ENCODE assay signal across 8 cellular contexts in genomic region chr12:117151195-117152031, GRCh38. TPM values are rescaled to one million over a fixed set of nuclear protein-coding genes. Genes with fewer than 3 reads are reported as not detected.
DNase-seq lines count a peak whose midpoint lies in the region; ATAC-seq and TF ChIP-seq lines count a peak whose summit lies in the region.

No MANE protein-coding gene starts in this region.

- no peaks in the 10 kb centered on the region for H3K4me1 ChIP-seq in mammary epithelial cell (ENCODE audit: insufficient read depth, low read length)
- peaks cover 0 to 7% (median 3%) of the 10 kb centered on the region in 4 donors for H3K4me1 ChIP-seq in upper lobe of left lung

- CTCF ChIA-PET in mammary epithelial cell (lab: Charles Lee; ENCODE audit: low non-redundant PET): no interaction called here

- intact Hi-C loops in mammary epithelial cell (cut with micrococcal nuclease): loop anchor here (10.0 kb wide), 1 partner anchor 127 kb away; no protein-coding TSS in a partner anchor

- DNase-seq in NCI-H82 (lab: John Stamatoyannopoulos, UW) (peak; percentile 78), NCI-H82 treated with DMSO at 0.1 percent for 48 hours (lab: John Stamatoyannopoulos, UW; ENCODE audit: unreplicated experiment) (no peak), NCI-H2227 (lab: John Stamatoyannopoulos, UW; ENCODE audit: unreplicated experiment) (peak; percentile 77), mammary epithelial cell (no peak), kidney glomerular epithelial cell (lab: John Stamatoyannopoulos, UW) (peak; percentile 27), upper lobe of left lung (peak in 1 of 2 donors; percentile 63), GF-D8 (lab: John Stamatoyannopoulos, UW) (no peak)

- H3K79me2 ChIP-seq in mammary epithelial cell (ENCODE audit: insufficient read depth, low read length): no peaks in the 10 kb centered on the region

- H3K4me2 ChIP-seq in mammary epithelial cell (ENCODE audit: insufficient read depth, low read depth, low read length): no peak overlapping the region

- 46% methylated on average over 10 of the region's 13 CpGs for WGBS in mammary epithelial cell (ENCODE audit: low coverage, missing lambda C conversion rate)
- WGBS in upper lobe of left lung, 2 donors: 48 to 69% methylated on average over 13 of the region's 13 CpGs

- TF ChIP-seq CTCF in mammary epithelial cell (conservative IDR thresholded peaks at IDR 0.05 in 1 of 2, IDR thresholded peaks at IDR 0.05 in 1 of 2; ENCODE audit: extremely low read depth in 1 of 2, insufficient read depth in 1 of 2, low read depth in 1 of 2, low read length in 2 of 2) (peak; percentile 52 to 55), upper lobe of left lung (IDR thresholded peaks at IDR 0.05) (peak; percentile 39 to 65 (median 62))

- H3K4me3 ChIP-seq in mammary epithelial cell (replicated peaks in 1 of 3; ENCODE audit: insufficient read depth in 1 of 3, low read depth in 2 of 3, low read length in 3 of 3) (no peak overlapping the region), upper lobe of left lung (no peak overlapping the region)

- no peak overlapping the region for H3K27ac ChIP-seq in mammary epithelial cell (ENCODE audit: insufficient read depth, low read depth, low read length)
- H3K27ac ChIP-seq in upper lobe of left lung: peak overlapping the region in 2 of 4 donors; percentile 25 to 37

- in situ Hi-C loops in mammary epithelial cell (cut with MboI; ENCODE audit: low sequenced_read_pairs in 2 of 2): no loop called here

- no peak for TF ChIP-seq POLR2A in upper lobe of left lung (IDR thresholded peaks at IDR 0.05)

- H3K36me3 ChIP-seq in mammary epithelial cell (ENCODE audit: insufficient read depth, low read length): peaks cover 10% of the 10 kb centered on the region
- peaks cover 9 to 61% (median 39%) of the 10 kb centered on the region in 4 donors for H3K36me3 ChIP-seq in upper lobe of left lung

- no peak overlapping the region for H3K9ac ChIP-seq in mammary epithelial cell (ENCODE audit: insufficient read depth, low read length)

- no TSS peak for BruUV-seq in mammary epithelial cell (replicated peaks; lab: Mats Ljungman, UMichigan)

- H4K20me1 ChIP-seq in mammary epithelial cell (ENCODE audit: insufficient read depth, low read length): no peaks in the 10 kb centered on the region

- H3K9me3 ChIP-seq in mammary epithelial cell (replicated peaks; ENCODE audit: insufficient read depth, low read length): no peaks in the 10 kb centered on the region
- no peaks in the 10 kb centered on the region for H3K9me3 ChIP-seq in upper lobe of left lung

- H3K27me3 ChIP-seq in mammary epithelial cell (ENCODE audit: insufficient read depth, low read length) (no peaks in the 10 kb centered on the region), upper lobe of left lung (no peaks in the 10 kb centered on the region)

- dilution Hi-C loops in mammary epithelial cell (cut with HindIII; ENCODE audit: low sequenced_read_pairs): no loop called here

- ATAC-seq in upper lobe of left lung (ENCODE audit: low FRiP score in 2 of 2) (peak; percentile 44 to 61), GM21381 (IDR thresholded peaks at IDR 0.05; ENCODE audit: unreplicated experiment) (no peak)

- no peak overlapping the region for H2AFZ ChIP-seq in mammary epithelial cell (ENCODE audit: low read depth, low read length)

- TF ChIP-seq EP300 in upper lobe of left lung (IDR thresholded peaks at IDR 0.05): no peak

RNA-seq across cellular contexts. Expression of gene FBXO21, which starts 38.9 kb away (rescaled TPM):
- total RNA-seq in mammary epithelial cell (10 to 100 TPM; 33.7 to 56.2 TPM), upper lobe of left lung (100 to 1,000 TPM in 1 of 6 donors, 10 to 100 TPM in 5; 38.2 to 122 (median 59.0) TPM)
- 41.9 TPM for polyA plus RNA-seq in mammary epithelial cell
- polyA minus RNA-seq in mammary epithelial cell: 67.7 TPM

RNA-seq across cellular contexts. Expression of gene TESC, which starts 52.2 kb away (rescaled TPM):
- total RNA-seq in mammary epithelial cell (under 1 TPM in 1 of 2 donors, not detected in 1; 0.33 TPM), upper lobe of left lung (10 to 100 TPM in 2 of 6 donors, 1 to 10 TPM in 4; 2.0 to 13.6 (median 7.2) TPM)
- polyA plus RNA-seq in mammary epithelial cell: not detected
- not detected for polyA minus RNA-seq in mammary epithelial cell

Comparison
In these comparisons a context has a peak if more than half of its experiments do, and no peak if none do; other contexts are left out.
1. DNase-seq: peak in NCI-H82 (single experiment), NCI-H2227 (single experiment) and kidney glomerular epithelial cell (single experiment); none in NCI-H82 treated with DMSO at 0.1 percent for 48 hours (single experiment), mammary epithelial cell (single experiment) and GF-D8 (single experiment).